In genomic region chr1:113929750-113930498, GRCh38 we compare ENCODE assay signal across 8 cellular contexts. TPM values are rescaled to one million over a fixed set of nuclear protein-coding genes. Genes with fewer than 3 reads are reported as not detected.
DNase-seq lines count a peak whose midpoint lies in the region; ATAC-seq and TF ChIP-seq lines count a peak whose summit lies in the region.

No MANE protein-coding gene starts in this region.

- 0 out of 2 replicates have a peak overlapping the region, but pooled peaks have one; percentile 98 for H2AFZ ChIP-seq in SK-N-SH (ENCODE audit: low read depth)

- H3K4me3 ChIP-seq in SK-N-SH (ENCODE audit: low read depth in 2 of 2, low read length in 1 of 2), result peak overlapping the region; percentile 93 to 99
- peak overlapping the region; percentile 96 for H3K4me3 ChIP-seq in left ventricle myocardium inferior

- peak; percentile 24 for ATAC-seq in GM18870 (IDR thresholded peaks at IDR 0.05; ENCODE audit: unreplicated experiment)
- peak; percentile 24 for ATAC-seq in HG03108 (IDR thresholded peaks at IDR 0.05; ENCODE audit: unreplicated experiment)

- peak overlapping the region; percentile 95 for H3K4me2 ChIP-seq in SK-N-SH

- H3K9me2 ChIP-seq in SK-N-SH, result no peaks in the 10 kb centered on the region

- H3K4me1 ChIP-seq in SK-N-SH (ENCODE audit: control insufficient read depth in 1 of 2, insufficient read depth in 2 of 2, low read depth in 1 of 2, low read length in 1 of 2) (peaks cover 8 to 22% of the 10 kb centered on the region in 2 experiments), left ventricle myocardium inferior (peaks cover 72% of the 10 kb centered on the region)

- no peak for DNase-seq in AG09319 (ENCODE audit: extremely low read depth, low read depth)
- DNase-seq in SK-N-SH, result no peak
- DNase-seq in activated naive CD8-positive, alpha-beta T cell treated with anti-CD3 and anti-CD28 coated beads, Interleukin-2, amount 50 U/mL, for 16 hours (ENCODE audit: low read depth, low spot score), result peak; percentile 11
- DNase-seq in left ventricle myocardium inferior, result peak; percentile 31
- peak; percentile 81 for DNase-seq in retina
- DNase-seq in middle frontal gyrus (ENCODE audit: extremely low spot score, low spot score), result no peak

- TF ChIP-seq EP300 in SK-N-SH (IDR thresholded peaks at IDR 0.05; ENCODE audit: borderline replicate concordance in 1 of 2, low read depth in 1 of 2, low read length in 1 of 2), result no peak

- H3F3A ChIP-seq in SK-N-SH (replicated peaks; ENCODE audit: insufficient read depth), result no peaks in the 10 kb centered on the region

- no peaks in the 10 kb centered on the region for H3K9me3 ChIP-seq in SK-N-SH
- no peaks in the 10 kb centered on the region for H3K9me3 ChIP-seq in left ventricle myocardium inferior (replicated peaks)

- TF ChIP-seq CTCF in AG09319 (IDR thresholded peaks at IDR 0.05; ENCODE audit: low read depth, low read length) (peak; percentile 4), SK-N-SH (IDR thresholded peaks at IDR 0.05) (peak; percentile 25; the same call in 1 of the 2 replicates), left ventricle myocardium inferior (IDR thresholded peaks at IDR 0.05; ENCODE audit: borderline replicate concordance) (no peak)

- CTCF ChIA-PET in SK-N-SH (lab: Yijun Ruan, JAX), result interaction anchor here (0.7 to 3.2 kb wide), 15 partner anchors 9 to 247 kb away, joined by 3 to 19 read pairs (median 5); partner anchors contain the start of genes AP4B1, DCLRE1B, OLFML3 and RSBN1

- 2% methylated on average over 11 of the region's 64 CpGs for WGBS in SK-N-SH (ENCODE audit: low lambda C conversion rate)

- peaks cover 56% of the 10 kb centered on the region for H3K79me2 ChIP-seq in SK-N-SH (ENCODE audit: insufficient read depth)

- no peak for TF ChIP-seq RAD21 in SK-N-SH (IDR thresholded peaks at IDR 0.05; ENCODE audit: low read length)

- POLR2A ChIA-PET in SK-N-SH (lab: Yijun Ruan, JAX), result interaction anchor here (1.6 to 2.9 kb wide), 2 partner anchors 25 to 171 kb away, joined by 4 to 21 read pairs; partner anchors contain the start of genes AP4B1, DCLRE1B and PHTF1

- intact Hi-C loops in left ventricle myocardium inferior (cut with micrococcal nuclease), result loop anchor here (2.0 kb wide), 1 partner anchor 25 kb away; the partner anchor contains the start of genes AP4B1 and DCLRE1B

- peak overlapping the region; percentile 98 for H3K9ac ChIP-seq in SK-N-SH

- H4K20me1 ChIP-seq in SK-N-SH (ENCODE audit: insufficient read depth), result peaks cover 43% of the 10 kb centered on the region

- no peaks in the 10 kb centered on the region for H3K36me3 ChIP-seq in SK-N-SH (replicated peaks in 1 of 2; ENCODE audit: control insufficient read depth in 1 of 2, insufficient read depth in 2 of 2, low read length in 1 of 2)
- H3K36me3 ChIP-seq in left ventricle myocardium inferior, result no peaks in the 10 kb centered on the region

- H3K27ac ChIP-seq in SK-N-SH (ENCODE audit: low read depth in 2 of 2, low read length in 1 of 2) (peak overlapping the region; percentile 53 to 89), left ventricle myocardium inferior (replicated peaks) (peak overlapping the region; percentile 97)

- H3K27me3 ChIP-seq in SK-N-SH (ENCODE audit: insufficient read depth) (no peaks in the 10 kb centered on the region), left ventricle myocardium inferior (ENCODE audit: low read depth) (no peaks in the 10 kb centered on the region)

TF ChIP-seq in SK-N-SH, 30 proteins besides CTCF, POLR2A, EP300 and RAD21:
- TF ChIP-seq ELF1 (IDR thresholded peaks at IDR 0.05), result no peak
- TF ChIP-seq RXRA (IDR thresholded peaks at IDR 0.05; ENCODE audit: borderline replicate concordance, low read depth), result no peak
- TF ChIP-seq SMC3 (IDR thresholded peaks at IDR 0.05; ENCODE audit: low read depth, low read length), result no peak
- TF ChIP-seq TEAD4 (IDR thresholded peaks at IDR 0.05; ENCODE audit: borderline replicate concordance, insufficient read depth), result no peak
- no peak for TF ChIP-seq GABPA (IDR thresholded peaks at IDR 0.05; ENCODE audit: low read depth)
- no peak for TF ChIP-seq MEF2A (IDR thresholded peaks at IDR 0.05; ENCODE audit: borderline replicate concordance, low read depth)

RNA-seq across cellular contexts. Expression of gene HIPK1, which starts 0.8 kb away (rescaled TPM):
- 7.1 and 10.1 TPM in 2 replicates for polyA plus RNA-seq in SK-N-SH (2012; rRNA removed)
- polyA plus RNA-seq in SK-N-SH (2012; cell fraction: cytosol; rRNA removed), result 7.2 and 8.1 TPM in 2 replicates
- polyA plus RNA-seq in SK-N-SH (2012; cell fraction: nucleus; rRNA removed), result 10.4 and 18.9 TPM in 2 replicates
- 52.2 TPM for total RNA-seq in left ventricle myocardium inferior

RNA-seq across cellular contexts. Expression of gene DCLRE1B, which starts 24.8 kb away (rescaled TPM):
- 3.0 and 3.3 TPM in 2 replicates for polyA plus RNA-seq in SK-N-SH (2012; rRNA removed)
- polyA plus RNA-seq in SK-N-SH (2012; cell fraction: cytosol; rRNA removed), result 2.6 and 3.3 TPM in 2 replicates
- 1.3 and 1.5 TPM in 2 replicates for polyA plus RNA-seq in SK-N-SH (2012; cell fraction: nucleus; rRNA removed)
- 2.1 TPM for total RNA-seq in left ventricle myocardium inferior

RNA-seq across cellular contexts. Expression of gene AP4B1, which starts 25.3 kb away (rescaled TPM):
- polyA plus RNA-seq in SK-N-SH (2012; rRNA removed), result 11.5 and 16.8 TPM in 2 replicates
- polyA plus RNA-seq in SK-N-SH (2012; cell fraction: cytosol; rRNA removed), result 7.7 and 8.1 TPM in 2 replicates
- polyA plus RNA-seq in SK-N-SH (2012; cell fraction: nucleus; rRNA removed), result 41.9 and 60.0 TPM in 2 replicates
- total RNA-seq in left ventricle myocardium inferior, result 11.8 TPM

RNA-seq across cellular contexts. Expression of gene BCL2L15, which starts 42.5 kb away (rescaled TPM):
- 0.02 and 0.05 TPM in 2 replicates for polyA plus RNA-seq in SK-N-SH (2012; rRNA removed)
- polyA plus RNA-seq in SK-N-SH (2012; cell fraction: cytosol; rRNA removed), result under 0.01 and 0.01 TPM in 2 replicates
- 0.42 and 0.66 TPM in 2 replicates for polyA plus RNA-seq in SK-N-SH (2012; cell fraction: nucleus; rRNA removed)
- not detected for total RNA-seq in left ventricle myocardium inferior

RNA-seq across cellular contexts. Expression of gene OLFML3, which starts 49.4 kb away (rescaled TPM):
- polyA plus RNA-seq in SK-N-SH (2012; rRNA removed), result 26.1 and 28.3 TPM in 2 replicates
- 20.6 and 25.1 TPM in 2 replicates for polyA plus RNA-seq in SK-N-SH (2012; cell fraction: cytosol; rRNA removed)
- 13.4 and 19.7 TPM in 2 replicates for polyA plus RNA-seq in SK-N-SH (2012; cell fraction: nucleus; rRNA removed)
- total RNA-seq in left ventricle myocardium inferior, result 14.3 TPM

Comparison
In these comparisons a context has a peak if more than half of its experiments do, and no peak if none do; other contexts are left out.
1. DNase-seq: peak in activated naive CD8-positive, alpha-beta T cell treated with anti-CD3 and anti-CD28 coated beads, Interleukin-2, amount 50 U/mL, for 16 hours (single experiment), left ventricle myocardium inferior (single experiment) and retina (single experiment); none in AG09319 (single experiment), SK-N-SH (single experiment) and middle frontal gyrus (single experiment).